In genomic region chr1:38088366-38088765, GRCh38 we compare ENCODE assay signal across 1 cellular context.
TF ChIP-seq lines count a peak whose summit lies in the region.

No MANE protein-coding gene starts in this region.

TF ChIP-seq in A549, 52 proteins besides CTCF, POLR2A, EP300 and RAD21 (continued from another document):
- no peak for TF ChIP-seq MYC (IDR thresholded peaks at IDR 0.05; ENCODE audit: borderline replicate concordance, low read length)
- no peak for TF ChIP-seq PBX3 (IDR thresholded peaks at IDR 0.05)
- no peak for TF ChIP-seq HOXA7 (CRISPR knock-in tag; IDR thresholded peaks at IDR 0.05)
TF ChIP-seq in A549: peak in this region for 0.
